ENCODE assay signal across 8 cellular contexts in the genomic region with DNA sequence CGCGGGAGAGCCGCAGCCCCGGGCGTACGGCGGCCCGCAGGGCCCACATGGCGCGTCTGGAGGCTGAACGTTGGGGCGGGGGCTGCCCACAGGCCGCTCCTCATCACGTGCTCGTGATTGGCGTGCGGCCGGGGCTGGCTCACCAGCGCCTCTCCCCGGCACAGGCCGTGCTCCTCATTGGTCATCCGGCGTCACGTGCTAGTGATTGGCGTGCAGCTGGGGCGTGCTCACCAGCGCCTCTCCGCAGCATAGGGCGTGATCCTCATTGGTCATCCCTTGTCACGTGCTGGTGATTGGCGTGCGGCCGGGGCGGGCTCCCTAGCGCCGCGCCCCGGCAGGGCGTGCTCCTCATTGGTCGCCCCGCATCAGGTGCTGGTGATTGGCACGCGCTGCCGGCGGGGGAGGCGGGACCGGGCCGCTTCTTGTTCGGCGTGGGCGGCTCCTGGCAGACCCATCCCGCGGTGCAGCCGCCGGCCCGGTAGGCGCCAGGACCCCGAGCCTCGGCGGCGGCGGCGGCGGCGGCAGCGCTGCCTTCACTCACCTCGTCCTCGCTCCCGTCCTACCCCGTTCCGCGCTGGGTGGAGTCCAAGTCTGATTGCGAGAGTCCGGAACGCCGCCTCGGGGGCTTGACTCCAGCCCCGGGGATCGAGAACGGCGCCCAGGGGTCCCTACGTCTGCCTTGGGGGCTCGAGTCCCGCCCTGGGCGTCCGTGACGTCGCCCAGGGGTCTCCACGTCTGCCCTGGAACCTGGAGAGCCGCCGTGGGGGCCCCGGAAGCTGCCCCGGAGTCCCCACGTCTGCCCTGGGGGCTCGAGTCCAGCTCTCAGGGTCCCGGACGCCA. TPM values are rescaled to one million over a fixed set of nuclear protein-coding genes. Genes with fewer than 3 reads are reported as not detected.
DNase-seq lines count a peak whose midpoint lies in the region; ATAC-seq and TF ChIP-seq lines count a peak whose summit lies in the region.

Gene GTPBP6, minus strand, starts transcription at position 58 of the 840 bp plus-strand sequence. Its CDS starts 9 bp downstream, at position 49.

- peak within 1 kb of the TSS; percentile 89 for H3K27ac ChIP-seq in rectal smooth muscle tissue (ENCODE audit: low read depth, low read length)

- peak within 1 kb of the TSS; percentile 93 for H3K9ac ChIP-seq in rectal smooth muscle tissue (ENCODE audit: low read length)

- H3K4me1 Mint-ChIP-seq in activated naive CD8-positive, alpha-beta T cell treated with anti-CD3 and anti-CD28 coated beads, Interleukin-2, amount 10 ng/mL, durations not matched to agents 7 days and 5 days: peaks cover 19% of the 10 kb centered on the region

- intact Hi-C loops in left cardiac atrium (cut with DNase I): no loop called here

- H3K27me3 Mint-ChIP-seq in activated naive CD8-positive, alpha-beta T cell treated with anti-CD3 and anti-CD28 coated beads, Interleukin-2, amount 10 ng/mL, durations not matched to agents 7 days and 5 days: no peaks in the 10 kb centered on the region

- peaks cover 5% of the 10 kb centered on the region for H3K36me3 ChIP-seq in rectal smooth muscle tissue (ENCODE audit: control insufficient read depth, insufficient read depth, low read length)

- TF ChIP-seq CTCF in GM12865 (IDR thresholded peaks at IDR 0.05; ENCODE audit: insufficient read depth, low read depth, low read length, missing control alignments): no peak

- H3K27me3 ChIP-seq in rectal smooth muscle tissue (ENCODE audit: control insufficient read depth, insufficient read depth, low read length): no peaks in the 10 kb centered on the region

- POLR2A ChIA-PET in activated naive CD8-positive, alpha-beta T cell treated with anti-CD3 and anti-CD28 coated beads, Interleukin-2, amount 10 ng/mL, durations not matched to agents 7 days and 5 days (lab: Charles Lee): no interaction called here

- H3K4me3 ChIP-seq in GM12865 (ENCODE audit: low read depth, low read length) (peak within 1 kb of the TSS; percentile 64), rectal smooth muscle tissue (ENCODE audit: low read length) (peak within 1 kb of the TSS; percentile 83)

- ATAC-seq in HG02623 (IDR thresholded peaks at IDR 0.05; ENCODE audit: unreplicated experiment): peak; percentile 79
- peak; percentile 78 for ATAC-seq in activated naive CD8-positive, alpha-beta T cell treated with anti-CD3 and anti-CD28 coated beads, Interleukin-2, amount 10 ng/mL, durations not matched to agents 7 days and 5 days (ENCODE audit: low read depth)
- ATAC-seq in left cardiac atrium: peak; percentile 86 to 88

- no peaks in the 10 kb centered on the region for H3K9me3 Mint-ChIP-seq in activated naive CD8-positive, alpha-beta T cell treated with anti-CD3 and anti-CD28 coated beads, Interleukin-2, amount 10 ng/mL, durations not matched to agents 7 days and 5 days

- H3K36me3 Mint-ChIP-seq in activated naive CD8-positive, alpha-beta T cell treated with anti-CD3 and anti-CD28 coated beads, Interleukin-2, amount 10 ng/mL, durations not matched to agents 7 days and 5 days: peaks cover 4% of the 10 kb centered on the region

- H3K4me1 ChIP-seq in rectal smooth muscle tissue (ENCODE audit: control insufficient read depth, insufficient read depth, low read length): peaks cover 3% of the 10 kb centered on the region

- DNase-seq in GM12865 (ENCODE audit: low read depth) (peak; percentile 98), left cardiac atrium (peak; percentile 100), NCI-H510A treated with DMSO at 0.1 percent for 48 hours (lab: John Stamatoyannopoulos, UW) (no peak), NCI-H2227 (lab: John Stamatoyannopoulos, UW; ENCODE audit: unreplicated experiment) (no peak)
- peak; percentile 97 for DNase-seq in activated naive CD8-positive, alpha-beta T cell treated with anti-CD3 and anti-CD28 coated beads, Interleukin-2, amount 10 ng/mL, durations not matched to agents 7 days and 5 days

- peak within 1 kb of the TSS; percentile 89 for H3K4me3 Mint-ChIP-seq in activated naive CD8-positive, alpha-beta T cell treated with anti-CD3 and anti-CD28 coated beads, Interleukin-2, amount 10 ng/mL, durations not matched to agents 7 days and 5 days

- peak within 1 kb of the TSS; percentile 94 for H3K27ac Mint-ChIP-seq in activated naive CD8-positive, alpha-beta T cell treated with anti-CD3 and anti-CD28 coated beads, Interleukin-2, amount 10 ng/mL, durations not matched to agents 7 days and 5 days

TF ChIP-seq in PFSK-1, 5 proteins besides CTCF, POLR2A, EP300 and RAD21:
- TF ChIP-seq, protein P1, sequence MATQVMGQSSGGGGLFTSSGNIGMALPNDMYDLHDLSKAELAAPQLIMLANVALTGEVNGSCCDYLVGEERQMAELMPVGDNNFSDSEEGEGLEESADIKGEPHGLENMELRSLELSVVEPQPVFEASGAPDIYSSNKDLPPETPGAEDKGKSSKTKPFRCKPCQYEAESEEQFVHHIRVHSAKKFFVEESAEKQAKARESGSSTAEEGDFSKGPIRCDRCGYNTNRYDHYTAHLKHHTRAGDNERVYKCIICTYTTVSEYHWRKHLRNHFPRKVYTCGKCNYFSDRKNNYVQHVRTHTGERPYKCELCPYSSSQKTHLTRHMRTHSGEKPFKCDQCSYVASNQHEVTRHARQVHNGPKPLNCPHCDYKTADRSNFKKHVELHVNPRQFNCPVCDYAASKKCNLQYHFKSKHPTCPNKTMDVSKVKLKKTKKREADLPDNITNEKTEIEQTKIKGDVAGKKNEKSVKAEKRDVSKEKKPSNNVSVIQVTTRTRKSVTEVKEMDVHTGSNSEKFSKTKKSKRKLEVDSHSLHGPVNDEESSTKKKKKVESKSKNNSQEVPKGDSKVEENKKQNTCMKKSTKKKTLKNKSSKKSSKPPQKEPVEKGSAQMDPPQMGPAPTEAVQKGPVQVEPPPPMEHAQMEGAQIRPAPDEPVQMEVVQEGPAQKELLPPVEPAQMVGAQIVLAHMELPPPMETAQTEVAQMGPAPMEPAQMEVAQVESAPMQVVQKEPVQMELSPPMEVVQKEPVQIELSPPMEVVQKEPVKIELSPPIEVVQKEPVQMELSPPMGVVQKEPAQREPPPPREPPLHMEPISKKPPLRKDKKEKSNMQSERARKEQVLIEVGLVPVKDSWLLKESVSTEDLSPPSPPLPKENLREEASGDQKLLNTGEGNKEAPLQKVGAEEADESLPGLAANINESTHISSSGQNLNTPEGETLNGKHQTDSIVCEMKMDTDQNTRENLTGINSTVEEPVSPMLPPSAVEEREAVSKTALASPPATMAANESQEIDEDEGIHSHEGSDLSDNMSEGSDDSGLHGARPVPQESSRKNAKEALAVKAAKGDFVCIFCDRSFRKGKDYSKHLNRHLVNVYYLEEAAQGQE (IDR thresholded peaks at IDR 0.05; ENCODE audit: insufficient read depth in 1 of 2, low read depth in 2 of 2, low read length in 2 of 2): no peak
- no peak for TF ChIP-seq SIN3A (IDR thresholded peaks at IDR 0.05; ENCODE audit: borderline replicate concordance, insufficient read depth, low read length)
- 0 out of 2 replicates have a peak, but pooled peaks have one; percentile 25 for TF ChIP-seq TAF1 (IDR thresholded peaks at IDR 0.05; ENCODE audit: borderline replicate concordance, insufficient read depth, low read length)
- TF ChIP-seq FOXP2 (optimal IDR thresholded peaks at IDR 0.05; ENCODE audit: borderline replicate concordance, extremely low read depth, extremely low read length, insufficient read depth): no peak
- peak; percentile 72 for TF ChIP-seq POLR2AphosphoS5 (IDR thresholded peaks at IDR 0.05; ENCODE audit: low read depth, low read length)

RNA-seq across cellular contexts. Expression of gene GTPBP6, which starts in this region (rescaled TPM):
- polyA plus RNA-seq in PFSK-1 (2012; ENCODE audit: insufficient read length, low read depth): 158 TPM
- 10 to 100 TPM; 63.1 to 64.5 TPM for total RNA-seq in activated naive CD8-positive, alpha-beta T cell treated with anti-CD3 and anti-CD28 coated beads, Interleukin-2, amount 10 ng/mL, durations not matched to agents 7 days and 5 days
- total RNA-seq in left cardiac atrium: 10 to 100 TPM; 48.0 to 55.6 TPM

Comparison
In these comparisons a context has a peak if more than half of its experiments do, and no peak if none do; other contexts are left out.
1. DNase-seq: peak in GM12865 (single experiment), activated naive CD8-positive, alpha-beta T cell treated with anti-CD3 and anti-CD28 coated beads, Interleukin-2, amount 10 ng/mL, durations not matched to agents 7 days and 5 days (single experiment) and left cardiac atrium (single experiment); none in NCI-H510A treated with DMSO at 0.1 percent for 48 hours (single experiment) and NCI-H2227 (single experiment).
2. Peak in every context shown above with its lines, with median percentiles within 50 percentile points of each other: ATAC-seq.